8 cellular contexts compared by ENCODE assay signal in genomic region chr7:45921699-45922519, GRCh38. TPM values are rescaled to one million over a fixed set of nuclear protein-coding genes. Genes with fewer than 3 reads are reported as not detected.
A peak's percentile ranks its signal among the peaks of the same experiment; 100 is the strongest.
DNase-seq lines count a peak whose midpoint lies in the region; ATAC-seq lines count a peak whose summit lies in the region.

No MANE protein-coding gene starts in this region.

- peaks cover 66% of the 10 kb centered on the region for H3K27me3 Mint-ChIP-seq in activated T-cell treated with anti-CD3 and anti-CD28 coated beads, Interleukin-2, amount 50 U/mL, for 4 hours (ENCODE audit: low read depth)

- no peaks in the 10 kb centered on the region for H3K9me3 Mint-ChIP-seq in activated T-cell treated with anti-CD3 and anti-CD28 coated beads, Interleukin-2, amount 50 U/mL, for 4 hours

- DNase-seq in Daoy (ENCODE audit: low read depth) (peak; percentile 90), HuH-7.5 (ENCODE audit: low spot score) (peak; percentile 68), glomerular visceral epithelial cell (ENCODE audit: extremely low spot score) (peak; percentile 83), pons (ENCODE audit: low spot score) (peak; percentile 40)
- DNase-seq in activated T-cell treated with anti-CD3 and anti-CD28 coated beads, Interleukin-2, amount 50 U/mL, for 4 hours: no peak
- no peak for DNase-seq in stimulated activated naive CD4-positive, alpha-beta T cell treated with Interleukin-2 at 50 U/mL for 16 hours (lab: John Stamatoyannopoulos, UW)

- no peak for ATAC-seq in activated T-cell treated with anti-CD3 and anti-CD28 coated beads, Interleukin-2, amount 50 U/mL, for 4 hours
- no peak for ATAC-seq in HG02623 (IDR thresholded peaks at IDR 0.05; ENCODE audit: unreplicated experiment)
- ATAC-seq in GM19351 (IDR thresholded peaks at IDR 0.05; ENCODE audit: unreplicated experiment): no peak

- H3K4me1 Mint-ChIP-seq in activated T-cell treated with anti-CD3 and anti-CD28 coated beads, Interleukin-2, amount 50 U/mL, for 4 hours (ENCODE audit: low read depth): peaks cover 21% of the 10 kb centered on the region

- H3K36me3 Mint-ChIP-seq in activated T-cell treated with anti-CD3 and anti-CD28 coated beads, Interleukin-2, amount 50 U/mL, for 4 hours (ENCODE audit: insufficient read depth): no peaks in the 10 kb centered on the region

- H3K4me3 Mint-ChIP-seq in activated T-cell treated with anti-CD3 and anti-CD28 coated beads, Interleukin-2, amount 50 U/mL, for 4 hours: peak overlapping the region; percentile 55

RNA-seq across cellular contexts. Expression of gene IGFBP3, which starts 0.8 kb away (rescaled TPM):
- total RNA-seq in Daoy (2014; rRNA removed; shearing (Covaris generic)): 201 and 265 TPM in 2 replicates
- total RNA-seq in activated T-cell treated with anti-CD3 and anti-CD28 coated beads, Interleukin-2, amount 50 U/mL, for 4 hours: under 1 TPM; 0.33 to 0.87 (median 0.48) TPM

RNA-seq across cellular contexts. Expression of gene IGFBP1, which starts 33.6 kb away (rescaled TPM):
- total RNA-seq in Daoy (2014; rRNA removed; shearing (Covaris generic)): 0.57 and 2.6 TPM in 2 replicates
- under 1 TPM; 0.11 to 0.28 (median 0.13) TPM for total RNA-seq in activated T-cell treated with anti-CD3 and anti-CD28 coated beads, Interleukin-2, amount 50 U/mL, for 4 hours

RNA-seq across cellular contexts. Expression of gene CCDC201, which starts 49.0 kb away (rescaled TPM):
- total RNA-seq in Daoy (2014; rRNA removed; shearing (Covaris generic)): not detected in 2 replicates
- total RNA-seq in activated T-cell treated with anti-CD3 and anti-CD28 coated beads, Interleukin-2, amount 50 U/mL, for 4 hours: not detected

Comparison
In these comparisons a context has a peak if more than half of its experiments do, and no peak if none do; other contexts are left out.
1. DNase-seq: peak in Daoy (single experiment), HuH-7.5 (single experiment), glomerular visceral epithelial cell (single experiment) and pons (single experiment); none in activated T-cell treated with anti-CD3 and anti-CD28 coated beads, Interleukin-2, amount 50 U/mL, for 4 hours (single experiment) and stimulated activated naive CD4-positive, alpha-beta T cell treated with Interleukin-2 at 50 U/mL for 16 hours (single experiment).
2. RNA of gene IGFBP3, which starts 0.8 kb away (total RNA-seq): 201 to 265 TPM in Daoy; 0.33 to 0.87 TPM in activated T-cell treated with anti-CD3 and anti-CD28 coated beads, Interleukin-2, amount 50 U/mL, for 4 hours; every median in the first group is over 100 times any median in the second.